In genomic region chr6:86154852-86155251, GRCh38 we compare ENCODE assay signal across 29 cellular contexts.
"Had no signal": no experiment of that assay in that cellular context is flagged by ENCODE, and none has a peak within 500 bp of the region (broad histone marks: within the 10 kb centered on the region; RNA-seq: fewer than 3 reads in every experiment).

No MANE protein-coding gene starts in this region.

- H3K36me3 ChIP-seq: neutrophil, right lobe of liver, sigmoid colon, spleen, suprapubic skin, tibial artery, transverse colon, upper lobe of right lung, uterus had no signal

- H3K9me3 ChIP-seq: neutrophil, psoas muscle, right lobe of liver, sigmoid colon, spleen, suprapubic skin, testis, tibial artery, transverse colon, upper lobe of right lung, uterus had no signal

- H3K4me3 ChIP-seq: psoas muscle, right lobe of liver, sigmoid colon, spleen, suprapubic skin, testis, tibial artery, transverse colon, upper lobe of right lung, uterus had no signal

- H3K27ac ChIP-seq: neutrophil, parathyroid adenoma, psoas muscle, right lobe of liver, sigmoid colon, spleen, suprapubic skin, testis, tibial artery, transverse colon, upper lobe of right lung, uterus had no signal

- ATAC-seq: naive thymus-derived CD8-positive, alpha-beta T cell; natural killer cell treated with Interleukin-12 subunit alpha and Interleukin-12 subunit beta and Interleukin-15 and Interleukin-18, amount 100 ng/mL, for 72 hours; psoas muscle; right cardiac atrium; right lobe of liver; stimulated activated memory B cell treated with anti-CD40 and anti-IgM and Interleukin-4, amounts not matched to agents 10 μg/mL and 1 μg/mL and 100 μg/mL, for 72 hours; stimulated activated naive CD8-positive, alpha-beta T cell treated with anti-CD3 and anti-CD28 coated beads, Interleukin-15, amount 100 ng/mL, for 72 hours; stimulated activated naive CD8-positive, alpha-beta T cell treated with anti-CD3 and anti-CD28 coated beads, Interleukin-15, Interleukin-2, amounts not matched to agents 100 U/mL and 50 U/mL, for 24 hours; upper lobe of right lung had no signal

- H3K27me3 ChIP-seq: neutrophil, right lobe of liver, sigmoid colon, spleen, suprapubic skin, testis, tibial artery, transverse colon, upper lobe of right lung, uterus had no signal

- DNase-seq: naive thymus-derived CD8-positive, alpha-beta T cell; nephron progenitor cell; nucleus accumbens; posterior cingulate gyrus; psoas muscle; right cardiac atrium; right lobe of liver; sigmoid colon; small intestine; spleen; stimulated activated CD4-positive, alpha-beta T cell treated with anti-CD3 and anti-CD28 coated beads, Interleukin-12 subunit alpha, Interleukin-12 subunit beta, amount 100 ng/mL, for 4 hours; stimulated activated CD4-positive, alpha-beta T cell treated with anti-CD3 and anti-CD28 coated beads, Interleukin-1b, Interleukin-23, amount 100 ng/mL, for 48 hours; stimulated activated CD4-positive, alpha-beta T cell treated with anti-CD3 and anti-CD28 coated beads, Interleukin-4, amount 100 ng/mL, for 1 hour; stimulated activated CD4-positive, alpha-beta T cell treated with anti-CD3 and anti-CD28 coated beads, Interleukin-4, amount 100 ng/mL, for 4 hours; stimulated activated CD8-positive, alpha-beta memory T cell treated with anti-CD3 and anti-CD28 coated beads, Interleukin-4, amount 100 ng/mL, for 48 hours; stimulated activated naive CD4-positive, alpha-beta T cell; stimulated activated naive CD8-positive, alpha-beta T cell treated with anti-CD3 and anti-CD28 coated beads, Interleukin-15, amount 100 ng/mL, for 72 hours; stimulated activated naive CD8-positive, alpha-beta T cell treated with anti-CD3 and anti-CD28 coated beads, Interleukin-15, Interleukin-2, amounts not matched to agents 100 U/mL and 50 U/mL, for 24 hours; substantia nigra; testis; tibial artery; transverse colon; upper lobe of right lung; uterus had no signal

- FAIRE-seq: small intestine had no signal

- H3K4me1 ChIP-seq: parathyroid adenoma, psoas muscle, right lobe of liver, sigmoid colon, spleen, suprapubic skin, testis, transverse colon, upper lobe of right lung, uterus had no signal
